In the genomic region with DNA sequence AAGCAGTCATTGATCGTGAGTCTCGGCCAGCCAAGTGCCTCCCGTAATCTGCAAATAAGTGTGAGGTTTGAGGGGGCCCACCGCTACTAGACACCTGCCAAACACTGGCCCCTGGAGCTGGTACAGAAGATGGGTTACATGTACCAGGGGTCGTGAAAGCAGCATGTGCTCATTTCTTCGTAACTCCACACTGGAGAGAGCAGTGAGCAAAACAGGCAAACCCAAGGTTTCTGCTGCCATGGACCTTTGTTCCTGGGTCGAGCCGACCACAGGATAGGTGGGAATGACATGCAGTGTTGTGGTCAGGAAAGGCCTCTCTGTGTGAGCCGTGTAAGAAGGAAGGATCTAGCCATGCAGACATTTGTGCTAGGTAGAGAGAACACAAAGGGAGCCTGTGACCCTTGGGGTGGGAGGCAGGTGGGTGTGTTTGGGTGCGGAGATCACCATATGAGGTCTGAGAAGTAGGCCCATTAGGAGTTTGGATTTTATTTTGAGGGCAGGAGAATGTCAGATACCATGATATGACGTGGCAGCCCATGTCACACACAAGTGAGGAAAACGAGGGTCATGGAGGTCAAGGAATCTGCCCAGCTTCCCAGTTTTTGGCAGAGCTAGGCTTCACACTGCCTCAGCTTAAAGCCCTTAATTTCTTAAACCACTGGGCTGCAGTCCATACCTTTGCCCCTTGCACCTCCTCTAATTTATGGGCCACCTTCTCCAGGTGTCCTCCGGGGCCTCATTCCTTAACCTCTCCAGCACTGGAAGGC, we compare ENCODE assay signal across 8 cellular contexts. TPM values are rescaled to one million over a fixed set of nuclear protein-coding genes. Genes with fewer than 3 reads are reported as not detected.
A peak's percentile ranks its signal among the peaks of the same experiment; 100 is the strongest.
DNase-seq lines count a peak whose midpoint lies in the region; ATAC-seq lines count a peak whose summit lies in the region.

No MANE protein-coding gene starts in this region.

- peak in 1 of 2 donors; percentile 1 for ATAC-seq in activated naive CD4-positive, alpha-beta T cell treated with anti-CD3 and anti-CD28 coated beads, Interleukin-2, amount 50 U/mL, for 72 hours
- ATAC-seq in stimulated activated naive CD8-positive, alpha-beta T cell treated with anti-CD3 and anti-CD28 coated beads, Interleukin-15, amount 100 ng/mL, for 72 hours: peak; percentile 0

- H3K9me3 ChIP-seq in HUES48 (ENCODE audit: control insufficient read depth, insufficient read depth, low read length) (no peaks in the 10 kb centered on the region), iPS-20b (ENCODE audit: insufficient read depth, low read depth, low read length) (no peaks in the 10 kb centered on the region)

- H3K27ac ChIP-seq in HUES48 (ENCODE audit: low read depth, low read length) (no peak overlapping the region), iPS-20b (ENCODE audit: low read length) (no peak overlapping the region)

- H3K27ac Mint-ChIP-seq in activated naive CD4-positive, alpha-beta T cell treated with anti-CD3 and anti-CD28 coated beads, Interleukin-2, amount 50 U/mL, for 72 hours: peak overlapping the region; percentile 94 to 98
- peak overlapping the region; percentile 89 to 97 for H3K27ac Mint-ChIP-seq in stimulated activated naive CD8-positive, alpha-beta T cell treated with anti-CD3 and anti-CD28 coated beads, Interleukin-15, amount 100 ng/mL, for 72 hours

- peaks cover 40% of the 10 kb centered on the region for H3K4me1 Mint-ChIP-seq in stimulated activated naive CD8-positive, alpha-beta T cell treated with anti-CD3 and anti-CD28 coated beads, Interleukin-15, amount 100 ng/mL, for 72 hours

- H3K36me3 ChIP-seq in HUES48 (ENCODE audit: control insufficient read depth, insufficient read depth, low read length) (peaks cover 36% of the 10 kb centered on the region), iPS-20b (ENCODE audit: insufficient read depth, low read depth, low read length) (peaks cover 34% of the 10 kb centered on the region)

- peak overlapping the region; percentile 84 to 95 for H3K4me3 Mint-ChIP-seq in stimulated activated naive CD8-positive, alpha-beta T cell treated with anti-CD3 and anti-CD28 coated beads, Interleukin-15, amount 100 ng/mL, for 72 hours

- H3K27me3 Mint-ChIP-seq in stimulated activated naive CD8-positive, alpha-beta T cell treated with anti-CD3 and anti-CD28 coated beads, Interleukin-15, amount 100 ng/mL, for 72 hours: no peaks in the 10 kb centered on the region

- H3K9ac ChIP-seq in HUES48 (ENCODE audit: low read depth, low read length): peak overlapping the region; percentile 71
- peak overlapping the region; percentile 68; the same call in 1 of the 2 replicates for H3K9ac ChIP-seq in iPS-20b (ENCODE audit: low read depth, low read length)

- H3K4me1 ChIP-seq in HUES48 (ENCODE audit: control insufficient read depth, insufficient read depth, low read length) (peaks cover 24% of the 10 kb centered on the region), iPS-20b (ENCODE audit: insufficient read depth, low read length) (peaks cover 11% of the 10 kb centered on the region)

- H3K27me3 ChIP-seq in HUES48 (ENCODE audit: control insufficient read depth, insufficient read depth, low read length): peaks cover 6% of the 10 kb centered on the region
- peaks cover 12% of the 10 kb centered on the region; the same call in 1 of the 2 replicates for H3K27me3 ChIP-seq in iPS-20b (ENCODE audit: insufficient read depth, low read length)

- DNase-seq in DMS53 (lab: John Stamatoyannopoulos, UW) (peak; percentile 58), DMS53 treated with DMSO at 0.1 percent for 48 hours (lab: John Stamatoyannopoulos, UW; ENCODE audit: unreplicated experiment) (no peak), T1000 (lab: John Stamatoyannopoulos, UW) (no peak), NCI-H2081 treated with DMSO at 0.1 percent for 48 hours (lab: John Stamatoyannopoulos, UW) (no peak)
- no peak for DNase-seq in activated naive CD4-positive, alpha-beta T cell treated with anti-CD3 and anti-CD28 coated beads, Interleukin-2, amount 50 U/mL, for 72 hours (ENCODE audit: low spot score in 2 of 2)
- DNase-seq in stimulated activated naive CD8-positive, alpha-beta T cell treated with anti-CD3 and anti-CD28 coated beads, Interleukin-15, amount 100 ng/mL, for 72 hours: peak; percentile 15 to 32

- no peaks in the 10 kb centered on the region for H3K9me3 Mint-ChIP-seq in activated naive CD4-positive, alpha-beta T cell treated with anti-CD3 and anti-CD28 coated beads, Interleukin-2, amount 50 U/mL, for 72 hours
- H3K9me3 Mint-ChIP-seq in stimulated activated naive CD8-positive, alpha-beta T cell treated with anti-CD3 and anti-CD28 coated beads, Interleukin-15, amount 100 ng/mL, for 72 hours: no peaks in the 10 kb centered on the region

- peaks cover 36% of the 10 kb centered on the region in 2 donors for H3K36me3 Mint-ChIP-seq in activated naive CD4-positive, alpha-beta T cell treated with anti-CD3 and anti-CD28 coated beads, Interleukin-2, amount 50 U/mL, for 72 hours

- H3K4me3 ChIP-seq in HUES48 (ENCODE audit: low read depth, low read length) (peak overlapping the region; percentile 85), iPS-20b (ENCODE audit: low read length) (peak overlapping the region; percentile 79)

RNA-seq across cellular contexts. Expression of a gene that starts 0.9 kb away (rescaled TPM):
- 100 to 1,000 TPM; 133 to 190 TPM for total RNA-seq in activated naive CD4-positive, alpha-beta T cell treated with anti-CD3 and anti-CD28 coated beads, Interleukin-2, amount 50 U/mL, for 72 hours

RNA-seq across cellular contexts. Expression of a gene that starts 25.0 kb away (rescaled TPM):
- 10 to 100 TPM; 34.7 to 49.7 TPM for total RNA-seq in activated naive CD4-positive, alpha-beta T cell treated with anti-CD3 and anti-CD28 coated beads, Interleukin-2, amount 50 U/mL, for 72 hours

Comparison
In these comparisons a context has a peak if more than half of its experiments do, and no peak if none do; other contexts are left out.
1. DNase-seq: peak in DMS53 (single experiment) and stimulated activated naive CD8-positive, alpha-beta T cell treated with anti-CD3 and anti-CD28 coated beads, Interleukin-15, amount 100 ng/mL, for 72 hours (2 of 2); none in DMS53 treated with DMSO at 0.1 percent for 48 hours (single experiment), activated naive CD4-positive, alpha-beta T cell treated with anti-CD3 and anti-CD28 coated beads, Interleukin-2, amount 50 U/mL, for 72 hours (0 of 2), T1000 (single experiment) and NCI-H2081 treated with DMSO at 0.1 percent for 48 hours (single experiment).